In genomic region chr20:32440758-32441078, GRCh38 we compare ENCODE assay signal across 23 cellular contexts.
A peak's percentile ranks its signal among the peaks of the same experiment; 100 is the strongest.
DNase-seq lines count a peak whose midpoint lies in the region; ATAC-seq lines count a peak whose summit lies in the region.
"Had no signal": no experiment of that assay in that cellular context is flagged by ENCODE, and none has a peak within 500 bp of the region (broad histone marks: within the 10 kb centered on the region; RNA-seq: fewer than 3 reads in every experiment).

No MANE protein-coding gene starts in this region.

- no peaks in the 10 kb centered on the region for H3K9me3 Mint-ChIP-seq in activated naive CD8-positive, alpha-beta T cell (ENCODE audit: low read depth)
- no peaks in the 10 kb centered on the region for H3K9me3 Mint-ChIP-seq in activated naive CD8-positive, alpha-beta T cell treated with anti-CD3 and anti-CD28 coated beads for 36 hours
- no peaks in the 10 kb centered on the region for H3K9me3 Mint-ChIP-seq in stimulated activated naive B cell treated with anti-CD40 and anti-IgM and Interleukin-4, amounts not matched to agents 10 μg/mL and 1 μg/mL and 100 μg/mL, for 72 hours
- H3K9me3 Mint-ChIP-seq: neural progenitor cell; stimulated activated memory B cell treated with anti-CD40 and anti-IgM and Interleukin-4, amounts not matched to agents 10 μg/mL and 1 μg/mL and 100 μg/mL, for 72 hours had no signal

- H3K4me1 Mint-ChIP-seq in activated naive CD8-positive, alpha-beta T cell (ENCODE audit: low read depth), result peaks cover 40% of the 10 kb centered on the region
- H3K4me1 Mint-ChIP-seq in activated naive CD8-positive, alpha-beta T cell treated with anti-CD3 and anti-CD28 coated beads for 36 hours, result peaks cover 46% of the 10 kb centered on the region
- peaks cover 52 to 71% of the 10 kb centered on the region in 2 donors for H3K4me1 Mint-ChIP-seq in stimulated activated naive B cell treated with anti-CD40 and anti-IgM and Interleukin-4, amounts not matched to agents 10 μg/mL and 1 μg/mL and 100 μg/mL, for 72 hours

- no peaks in the 10 kb centered on the region for H3K36me3 Mint-ChIP-seq in activated naive CD8-positive, alpha-beta T cell
- H3K36me3 Mint-ChIP-seq in activated naive CD8-positive, alpha-beta T cell treated with anti-CD3 and anti-CD28 coated beads for 36 hours, result peaks cover 29% of the 10 kb centered on the region
- peaks cover 25 to 71% of the 10 kb centered on the region in 2 donors for H3K36me3 Mint-ChIP-seq in stimulated activated naive B cell treated with anti-CD40 and anti-IgM and Interleukin-4, amounts not matched to agents 10 μg/mL and 1 μg/mL and 100 μg/mL, for 72 hours

- no peak overlapping the region for H3K4me3 Mint-ChIP-seq in activated naive CD8-positive, alpha-beta T cell
- no peak overlapping the region for H3K4me3 Mint-ChIP-seq in activated naive CD8-positive, alpha-beta T cell treated with anti-CD3 and anti-CD28 coated beads for 36 hours
- H3K4me3 Mint-ChIP-seq in stimulated activated naive B cell treated with anti-CD40 and anti-IgM and Interleukin-4, amounts not matched to agents 10 μg/mL and 1 μg/mL and 100 μg/mL, for 72 hours, result no peak overlapping the region
- H3K4me3 Mint-ChIP-seq: neural progenitor cell; stimulated activated memory B cell treated with anti-CD40 and anti-IgM and Interleukin-4, amounts not matched to agents 10 μg/mL and 1 μg/mL and 100 μg/mL, for 72 hours had no signal

- H3K27ac Mint-ChIP-seq in activated naive CD8-positive, alpha-beta T cell, result peak overlapping the region; percentile 61
- H3K27ac Mint-ChIP-seq in activated naive CD8-positive, alpha-beta T cell treated with anti-CD3 and anti-CD28 coated beads for 36 hours, result no peak overlapping the region
- peak overlapping the region; percentile 42 for H3K27ac Mint-ChIP-seq in stimulated activated naive B cell treated with anti-CD40 and anti-IgM and Interleukin-4, amounts not matched to agents 10 μg/mL and 1 μg/mL and 100 μg/mL, for 72 hours
- H3K27ac Mint-ChIP-seq: neural progenitor cell; stimulated activated memory B cell treated with anti-CD40 and anti-IgM and Interleukin-4, amounts not matched to agents 10 μg/mL and 1 μg/mL and 100 μg/mL, for 72 hours had no signal

- H3K27me3 Mint-ChIP-seq in activated naive CD8-positive, alpha-beta T cell, result no peaks in the 10 kb centered on the region
- no peaks in the 10 kb centered on the region for H3K27me3 Mint-ChIP-seq in activated naive CD8-positive, alpha-beta T cell treated with anti-CD3 and anti-CD28 coated beads for 36 hours
- H3K27me3 Mint-ChIP-seq in stimulated activated naive B cell treated with anti-CD40 and anti-IgM and Interleukin-4, amounts not matched to agents 10 μg/mL and 1 μg/mL and 100 μg/mL, for 72 hours, result no peaks in the 10 kb centered on the region
- H3K27me3 Mint-ChIP-seq: stimulated activated memory B cell treated with anti-CD40 and anti-IgM and Interleukin-4, amounts not matched to agents 10 μg/mL and 1 μg/mL and 100 μg/mL, for 72 hours had no signal

- no peak for DNase-seq in activated naive CD8-positive, alpha-beta T cell treated with anti-CD3 and anti-CD28 coated beads for 36 hours
- peak; percentile 44 for DNase-seq in activated CD8-positive, alpha-beta memory T cell treated with anti-CD3 and anti-CD28 coated beads, Interleukin-2, amount 50 U/mL, for 48 hours
- DNase-seq in islet precursor cell (peak; percentile 46), cerebellum (ENCODE audit: low spot score) (no peak)
- DNase-seq in stimulated activated naive B cell treated with anti-CD40 and anti-IgM and Interleukin-4, amounts not matched to agents 10 μg/mL and 1 μg/mL and 100 μg/mL, for 72 hours, result no peak
- DNase-seq: ACHN; activated CD4-positive, alpha-beta T cell treated with anti-CD3 and anti-CD28 coated beads for 48 hours; activated gamma-delta T cell; BE2C; body of pancreas; Calu3; DND-41; kidney glomerular epithelial cell; lower lobe of right lung; right cardiac atrium; SK-N-SH; stimulated activated CD4-positive, alpha-beta T cell treated with anti-CD3 and anti-CD28 coated beads, Interleukin-12 subunit alpha, Interleukin-12 subunit beta, amount 100 ng/mL, for 4 hours; stimulated activated CD4-positive, alpha-beta T cell treated with anti-CD3 and anti-CD28 coated beads, Interleukin-4, amount 100 ng/mL, for 1 hour had no signal

- no peak for ATAC-seq in stimulated activated naive B cell treated with anti-CD40 and anti-IgM and Interleukin-4, amounts not matched to agents 10 μg/mL and 1 μg/mL and 100 μg/mL, for 72 hours (replicated peaks)
- ATAC-seq in GM19463 (IDR thresholded peaks at IDR 0.05; ENCODE audit: unreplicated experiment), result no peak
- no peak for ATAC-seq in GM21360 (IDR thresholded peaks at IDR 0.05; ENCODE audit: unreplicated experiment)
- ATAC-seq: body of pancreas; lower lobe of right lung; right cardiac atrium; stimulated activated memory B cell treated with anti-CD40 and anti-IgM and Interleukin-4, amounts not matched to agents 10 μg/mL and 1 μg/mL and 100 μg/mL, for 72 hours had no signal

Comparison
In these comparisons a context has a peak if more than half of its experiments do, and no peak if none do; other contexts are left out.
1. DNase-seq: peak in activated CD8-positive, alpha-beta memory T cell treated with anti-CD3 and anti-CD28 coated beads, Interleukin-2, amount 50 U/mL, for 48 hours (single experiment) and islet precursor cell (single experiment); none in activated naive CD8-positive, alpha-beta T cell treated with anti-CD3 and anti-CD28 coated beads for 36 hours (single experiment), stimulated activated naive B cell treated with anti-CD40 and anti-IgM and Interleukin-4, amounts not matched to agents 10 μg/mL and 1 μg/mL and 100 μg/mL, for 72 hours (single experiment) and cerebellum (single experiment).